1 cellular context compared by ENCODE assay signal in the genomic region with DNA sequence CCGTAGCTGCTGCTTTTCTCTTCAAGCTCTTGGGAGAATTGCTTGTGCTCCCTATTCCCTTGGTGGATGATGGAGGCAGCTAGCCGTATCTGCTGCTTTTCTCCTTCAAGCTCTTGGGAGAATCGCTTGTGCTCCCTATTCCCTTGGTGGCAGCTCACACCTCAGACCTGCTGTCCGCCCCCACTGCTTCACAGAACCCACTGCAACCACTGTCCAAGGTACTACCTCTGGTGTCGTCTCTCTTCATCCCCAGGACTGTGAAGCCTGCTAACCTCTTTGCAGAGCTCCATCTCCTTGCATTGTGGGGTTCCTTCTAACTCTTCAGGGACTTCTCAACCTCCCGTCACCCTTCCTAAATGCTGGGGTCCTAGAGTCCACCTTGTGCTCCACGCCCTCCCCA.
TF ChIP-seq lines count a peak whose summit lies in the region.

No MANE protein-coding gene starts in this region.

TF ChIP-seq in HepG2, 621 proteins besides CTCF, POLR2A, EP300 and RAD21:
- TF ChIP-seq ZNF547 (CRISPR knock-in tag; IDR thresholded peaks at IDR 0.05) (no peak), ZBTB8A (CRISPR knock-in tag; IDR thresholded peaks at IDR 0.05; ENCODE audit: borderline replicate concordance, low read depth) (no peak), ZSCAN20 (CRISPR knock-in tag; IDR thresholded peaks at IDR 0.05; ENCODE audit: borderline replicate concordance) (no peak), AGO1 (IDR thresholded peaks at IDR 0.05; ENCODE audit: low read depth, low read length, poor library complexity, severe bottlenecking) (no peak)
- TF ChIP-seq, protein P1, sequence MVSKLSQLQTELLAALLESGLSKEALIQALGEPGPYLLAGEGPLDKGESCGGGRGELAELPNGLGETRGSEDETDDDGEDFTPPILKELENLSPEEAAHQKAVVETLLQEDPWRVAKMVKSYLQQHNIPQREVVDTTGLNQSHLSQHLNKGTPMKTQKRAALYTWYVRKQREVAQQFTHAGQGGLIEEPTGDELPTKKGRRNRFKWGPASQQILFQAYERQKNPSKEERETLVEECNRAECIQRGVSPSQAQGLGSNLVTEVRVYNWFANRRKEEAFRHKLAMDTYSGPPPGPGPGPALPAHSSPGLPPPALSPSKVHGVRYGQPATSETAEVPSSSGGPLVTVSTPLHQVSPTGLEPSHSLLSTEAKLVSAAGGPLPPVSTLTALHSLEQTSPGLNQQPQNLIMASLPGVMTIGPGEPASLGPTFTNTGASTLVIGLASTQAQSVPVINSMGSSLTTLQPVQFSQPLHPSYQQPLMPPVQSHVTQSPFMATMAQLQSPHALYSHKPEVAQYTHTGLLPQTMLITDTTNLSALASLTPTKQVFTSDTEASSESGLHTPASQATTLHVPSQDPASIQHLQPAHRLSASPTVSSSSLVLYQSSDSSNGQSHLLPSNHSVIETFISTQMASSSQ (IDR thresholded peaks at IDR 0.05; ENCODE audit: low read depth) = no peak
- TF ChIP-seq, protein P1 (CRISPR knock-in tag; IDR thresholded peaks at IDR 0.05; ENCODE audit: borderline replicate concordance) = no peak
- TF ChIP-seq, protein P2, sequence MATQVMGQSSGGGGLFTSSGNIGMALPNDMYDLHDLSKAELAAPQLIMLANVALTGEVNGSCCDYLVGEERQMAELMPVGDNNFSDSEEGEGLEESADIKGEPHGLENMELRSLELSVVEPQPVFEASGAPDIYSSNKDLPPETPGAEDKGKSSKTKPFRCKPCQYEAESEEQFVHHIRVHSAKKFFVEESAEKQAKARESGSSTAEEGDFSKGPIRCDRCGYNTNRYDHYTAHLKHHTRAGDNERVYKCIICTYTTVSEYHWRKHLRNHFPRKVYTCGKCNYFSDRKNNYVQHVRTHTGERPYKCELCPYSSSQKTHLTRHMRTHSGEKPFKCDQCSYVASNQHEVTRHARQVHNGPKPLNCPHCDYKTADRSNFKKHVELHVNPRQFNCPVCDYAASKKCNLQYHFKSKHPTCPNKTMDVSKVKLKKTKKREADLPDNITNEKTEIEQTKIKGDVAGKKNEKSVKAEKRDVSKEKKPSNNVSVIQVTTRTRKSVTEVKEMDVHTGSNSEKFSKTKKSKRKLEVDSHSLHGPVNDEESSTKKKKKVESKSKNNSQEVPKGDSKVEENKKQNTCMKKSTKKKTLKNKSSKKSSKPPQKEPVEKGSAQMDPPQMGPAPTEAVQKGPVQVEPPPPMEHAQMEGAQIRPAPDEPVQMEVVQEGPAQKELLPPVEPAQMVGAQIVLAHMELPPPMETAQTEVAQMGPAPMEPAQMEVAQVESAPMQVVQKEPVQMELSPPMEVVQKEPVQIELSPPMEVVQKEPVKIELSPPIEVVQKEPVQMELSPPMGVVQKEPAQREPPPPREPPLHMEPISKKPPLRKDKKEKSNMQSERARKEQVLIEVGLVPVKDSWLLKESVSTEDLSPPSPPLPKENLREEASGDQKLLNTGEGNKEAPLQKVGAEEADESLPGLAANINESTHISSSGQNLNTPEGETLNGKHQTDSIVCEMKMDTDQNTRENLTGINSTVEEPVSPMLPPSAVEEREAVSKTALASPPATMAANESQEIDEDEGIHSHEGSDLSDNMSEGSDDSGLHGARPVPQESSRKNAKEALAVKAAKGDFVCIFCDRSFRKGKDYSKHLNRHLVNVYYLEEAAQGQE (IDR thresholded peaks at IDR 0.05; ENCODE audit: borderline replicate concordance in 1 of 2, low read depth in 1 of 2, low read length in 2 of 2) = peak; percentile 1 to 33; a peak in 3 of 4 replicates
